ENCODE assay signal across 12 cellular contexts in genomic region chr2:29108225-29108624, GRCh38. TPM values are rescaled to one million over a fixed set of nuclear protein-coding genes. Genes with fewer than 3 reads are reported as not detected.
A peak's percentile ranks its signal among the peaks of the same experiment; 100 is the strongest.
DNase-seq lines count a peak whose midpoint lies in the region; ATAC-seq and TF ChIP-seq lines count a peak whose summit lies in the region.
"Had no signal": no experiment of that assay in that cellular context is flagged by ENCODE, and none has a peak within 500 bp of the region (broad histone marks: within the 10 kb centered on the region; RNA-seq: fewer than 3 reads in every experiment).

No MANE protein-coding gene starts in this region.

- no peaks in the 10 kb centered on the region for H3K9me3 ChIP-seq in SJCRH30 (replicated peaks)
- H3K9me3 ChIP-seq in CD4-positive, alpha-beta memory T cell (ENCODE audit: control insufficient read depth in 1 of 2, low read length in 2 of 2), result no peaks in the 10 kb centered on the region
- H3K9me3 ChIP-seq: right atrium auricular region had no signal

- H3K27me3 Mint-ChIP-seq in activated CD8-positive, alpha-beta T cell treated with anti-CD3 and anti-CD28 coated beads for 36 hours, result no peaks in the 10 kb centered on the region
- H3K27me3 Mint-ChIP-seq in CD4-positive, alpha-beta memory T cell, result peaks cover 2 to 4% of the 10 kb centered on the region in 2 donors
- H3K27me3 Mint-ChIP-seq: activated CD4-positive, alpha-beta T cell treated with anti-CD3 and anti-CD28 coated beads for 36 hours had no signal

- no peak for TF ChIP-seq CTCF in activated CD8-positive, alpha-beta T cell treated with anti-CD3 and anti-CD28 coated beads for 36 hours (IDR thresholded peaks at IDR 0.05)

- no peaks in the 10 kb centered on the region for H3K9me3 Mint-ChIP-seq in activated CD8-positive, alpha-beta T cell treated with anti-CD3 and anti-CD28 coated beads for 36 hours
- no peaks in the 10 kb centered on the region for H3K9me3 Mint-ChIP-seq in CD4-positive, alpha-beta memory T cell
- H3K9me3 Mint-ChIP-seq: activated naive CD8-positive, alpha-beta T cell treated with anti-CD3 and anti-CD28 coated beads, Interleukin-2, amount 10 ng/mL, durations not matched to agents 7 days and 5 days had no signal

- no peaks in the 10 kb centered on the region for H3K36me3 ChIP-seq in SJCRH30
- H3K36me3 ChIP-seq in CD4-positive, alpha-beta memory T cell (ENCODE audit: insufficient read depth, low read length), result no peaks in the 10 kb centered on the region
- H3K36me3 ChIP-seq: right atrium auricular region had no signal

- no peak overlapping the region for H3K27ac Mint-ChIP-seq in activated CD8-positive, alpha-beta T cell treated with anti-CD3 and anti-CD28 coated beads for 36 hours
- H3K27ac Mint-ChIP-seq in CD4-positive, alpha-beta memory T cell, result no peak overlapping the region
- H3K27ac Mint-ChIP-seq: activated CD4-positive, alpha-beta T cell treated with anti-CD3 and anti-CD28 coated beads for 36 hours; activated naive CD8-positive, alpha-beta T cell treated with anti-CD3 and anti-CD28 coated beads, Interleukin-2, amount 10 ng/mL, durations not matched to agents 7 days and 5 days had no signal

- H3K4me1 ChIP-seq in SJCRH30, result peaks cover 19% of the 10 kb centered on the region
- no peaks in the 10 kb centered on the region for H3K4me1 ChIP-seq in CD4-positive, alpha-beta memory T cell (ENCODE audit: insufficient read depth, low read length)
- H3K4me1 ChIP-seq: right atrium auricular region had no signal

- intact Hi-C loops in activated CD8-positive, alpha-beta T cell treated with anti-CD3 and anti-CD28 coated beads for 36 hours (cut with micrococcal nuclease), result no loop called here
- intact Hi-C loops in CD4-positive, alpha-beta memory T cell (cut with micrococcal nuclease), result no loop called here

- H3K27ac ChIP-seq in SJCRH30, result peak overlapping the region; percentile 40
- no peak overlapping the region for H3K27ac ChIP-seq in CD4-positive, alpha-beta memory T cell (ENCODE audit: low read depth, low read length)
- H3K27ac ChIP-seq: right atrium auricular region had no signal

- H3K36me3 Mint-ChIP-seq in activated CD8-positive, alpha-beta T cell treated with anti-CD3 and anti-CD28 coated beads for 36 hours (ENCODE audit: low read depth), result no peaks in the 10 kb centered on the region
- H3K36me3 Mint-ChIP-seq in CD4-positive, alpha-beta memory T cell, result no peaks in the 10 kb centered on the region
- H3K36me3 Mint-ChIP-seq: activated naive CD8-positive, alpha-beta T cell treated with anti-CD3 and anti-CD28 coated beads, Interleukin-2, amount 10 ng/mL, durations not matched to agents 7 days and 5 days had no signal

- POLR2A ChIA-PET in activated CD8-positive, alpha-beta T cell treated with anti-CD3 and anti-CD28 coated beads for 36 hours (lab: Charles Lee), result interaction anchor here (1.8 kb wide), 1 partner anchor 22 kb away, joined by 5 read pairs; no protein-coding TSS in a partner anchor
- POLR2A ChIA-PET in CD4-positive, alpha-beta memory T cell (lab: Charles Lee; ENCODE audit: partially characterized antibody), result no interaction called here

- ATAC-seq in esophagus mucosa, result peak; percentile 94
- no peak for ATAC-seq in activated CD8-positive, alpha-beta T cell treated with anti-CD3 and anti-CD28 coated beads for 36 hours
- ATAC-seq: activated CD4-positive, alpha-beta T cell treated with anti-CD3 and anti-CD28 coated beads for 36 hours had no signal

- DNase-seq in GM04503 (ENCODE audit: low read depth) (peak; percentile 53), SJCRH30 (peak; percentile 73 to 83), pons (ENCODE audit: low spot score) (peak; percentile 90), NCI-H526 (lab: John Stamatoyannopoulos, UW) (no peak)
- DNase-seq in activated CD8-positive, alpha-beta T cell treated with anti-CD3 and anti-CD28 coated beads for 36 hours, result no peak
- DNase-seq in activated CD8-positive, alpha-beta memory T cell treated with anti-CD3 and anti-CD28 coated beads, Interleukin-2, amount 50 U/mL, for 4 hours, result no peak
- no peak for DNase-seq in CD4-positive, alpha-beta memory T cell
- DNase-seq: activated CD4-positive, alpha-beta T cell treated with anti-CD3 and anti-CD28 coated beads for 36 hours; activated naive CD8-positive, alpha-beta T cell treated with anti-CD3 and anti-CD28 coated beads, Interleukin-2, amount 10 ng/mL, durations not matched to agents 7 days and 5 days; NCI-H526 treated with DMSO at 0.1 percent for 48 hours had no signal

- peaks cover 6% of the 10 kb centered on the region for H3K4me1 Mint-ChIP-seq in activated CD8-positive, alpha-beta T cell treated with anti-CD3 and anti-CD28 coated beads for 36 hours (ENCODE audit: low read depth)
- no peaks in the 10 kb centered on the region for H3K4me1 Mint-ChIP-seq in CD4-positive, alpha-beta memory T cell

- H3K27me3 ChIP-seq in SJCRH30, result no peaks in the 10 kb centered on the region
- H3K27me3 ChIP-seq in CD4-positive, alpha-beta memory T cell (ENCODE audit: insufficient read depth, low read length), result no peaks in the 10 kb centered on the region
- H3K27me3 ChIP-seq: right atrium auricular region had no signal

- H3K4me3 ChIP-seq in SJCRH30, result peak overlapping the region; percentile 35
- H3K4me3 ChIP-seq in CD4-positive, alpha-beta memory T cell (ENCODE audit: low read length in 2 of 2), result no peak overlapping the region
- H3K4me3 ChIP-seq: right atrium auricular region had no signal

- CTCF ChIA-PET in activated CD8-positive, alpha-beta T cell treated with anti-CD3 and anti-CD28 coated beads for 36 hours (lab: Charles Lee), result no interaction called here
- CTCF ChIA-PET in CD4-positive, alpha-beta memory T cell (lab: Charles Lee; ENCODE audit: partially characterized antibody), result no interaction called here

- H3K4me3 Mint-ChIP-seq in activated CD8-positive, alpha-beta T cell treated with anti-CD3 and anti-CD28 coated beads for 36 hours, result no peak overlapping the region
- H3K4me3 Mint-ChIP-seq in CD4-positive, alpha-beta memory T cell, result no peak overlapping the region
- H3K4me3 Mint-ChIP-seq: activated CD4-positive, alpha-beta T cell treated with anti-CD3 and anti-CD28 coated beads for 36 hours; activated naive CD8-positive, alpha-beta T cell treated with anti-CD3 and anti-CD28 coated beads, Interleukin-2, amount 10 ng/mL, durations not matched to agents 7 days and 5 days had no signal

RNA-seq across cellular contexts. Expression of gene CLIP4, which starts 7.0 kb away (rescaled TPM):
- 17.6 and 19.6 TPM in 2 replicates for total RNA-seq in SJCRH30 (2014; rRNA removed; shearing (Covaris generic))
- total RNA-seq in esophagus mucosa, result 35.1 TPM
- 10 to 100 TPM; 25.3 to 28.3 TPM for total RNA-seq in activated CD8-positive, alpha-beta T cell treated with anti-CD3 and anti-CD28 coated beads for 36 hours
- total RNA-seq in CD4-positive, alpha-beta memory T cell, result 10 to 100 TPM; 65.2 to 69.2 TPM
- polyA plus RNA-seq in CD4-positive, alpha-beta memory T cell, result 10 to 100 TPM; 23.1 to 24.6 TPM

RNA-seq across cellular contexts. Expression of gene PCARE, which starts 33.9 kb away (rescaled TPM):
- total RNA-seq in SJCRH30 (2014; rRNA removed; shearing (Covaris generic)), result 0.02 TPM in 1 of 2 replicates, not detected in the other
- 0.08 TPM for total RNA-seq in esophagus mucosa
- total RNA-seq in activated CD8-positive, alpha-beta T cell treated with anti-CD3 and anti-CD28 coated beads for 36 hours, result not detected
- not detected for total RNA-seq in CD4-positive, alpha-beta memory T cell
- polyA plus RNA-seq in CD4-positive, alpha-beta memory T cell, result not detected
- total RNA-seq: activated CD4-positive, alpha-beta T cell treated with anti-CD3 and anti-CD28 coated beads for 36 hours; activated naive CD8-positive, alpha-beta T cell treated with anti-CD3 and anti-CD28 coated beads, Interleukin-2, amount 10 ng/mL, durations not matched to agents 7 days and 5 days had no signal

Comparison
In these comparisons a context has a peak if more than half of its experiments do, and no peak if none do; other contexts are left out.
1. DNase-seq: peak in GM04503 (single experiment), SJCRH30 (2 of 2) and pons (single experiment); none in activated CD8-positive, alpha-beta T cell treated with anti-CD3 and anti-CD28 coated beads for 36 hours (single experiment), activated CD8-positive, alpha-beta memory T cell treated with anti-CD3 and anti-CD28 coated beads, Interleukin-2, amount 50 U/mL, for 4 hours (single experiment), NCI-H526 (0 of 2) and CD4-positive, alpha-beta memory T cell (0 of 5).